ENCODE assay signal across 1 cellular context in the genomic region with DNA sequence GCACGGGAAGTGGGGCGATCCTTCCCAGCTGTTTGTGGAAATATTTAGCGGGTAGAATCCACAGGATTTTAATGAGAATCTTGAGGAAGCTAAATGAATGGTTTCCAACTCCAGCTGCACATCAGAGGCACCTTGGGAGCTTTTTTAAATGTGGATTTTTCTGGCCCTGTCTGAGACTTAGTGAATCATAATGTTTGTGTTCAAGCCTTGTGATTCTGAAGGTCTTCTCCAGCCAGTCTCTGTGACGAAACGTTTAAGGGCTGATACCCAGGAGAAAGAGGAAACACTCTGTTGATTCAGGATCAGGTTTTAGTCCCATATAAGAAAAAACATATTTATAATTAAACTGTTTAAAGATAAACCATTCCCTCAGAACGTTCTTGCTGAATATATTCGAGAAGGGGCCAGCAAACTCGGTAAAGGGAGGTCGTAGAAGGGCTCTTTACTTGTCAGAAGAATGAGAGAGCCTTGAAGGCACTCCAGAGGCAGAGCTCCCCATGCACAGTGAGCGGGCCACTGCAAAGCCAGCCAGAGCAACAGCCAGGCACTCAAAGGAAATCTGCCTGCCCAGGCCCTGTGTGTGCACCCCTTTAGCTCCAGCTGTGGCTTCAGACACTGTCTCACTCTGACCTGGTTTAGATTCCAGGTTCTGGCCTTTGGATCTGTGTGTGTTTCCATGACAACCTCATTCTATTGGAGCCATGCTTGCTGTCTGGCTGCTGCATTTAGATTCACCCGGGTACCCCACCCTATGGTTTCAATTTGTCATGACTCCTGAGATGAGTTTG.
TF ChIP-seq lines count a peak whose summit lies in the region.

No MANE protein-coding gene starts in this region.

TF ChIP-seq in H1, 55 proteins besides CTCF, POLR2A, EP300 and RAD21 (continued from another document):
- TF ChIP-seq RNF2 (IDR thresholded peaks at IDR 0.05; ENCODE audit: borderline replicate concordance, low read depth, low read length, missing control alignments, poor library complexity, severe bottlenecking) = no peak
- TF ChIP-seq CREB1 (IDR thresholded peaks at IDR 0.05) = no peak
- TF ChIP-seq, protein P1, sequence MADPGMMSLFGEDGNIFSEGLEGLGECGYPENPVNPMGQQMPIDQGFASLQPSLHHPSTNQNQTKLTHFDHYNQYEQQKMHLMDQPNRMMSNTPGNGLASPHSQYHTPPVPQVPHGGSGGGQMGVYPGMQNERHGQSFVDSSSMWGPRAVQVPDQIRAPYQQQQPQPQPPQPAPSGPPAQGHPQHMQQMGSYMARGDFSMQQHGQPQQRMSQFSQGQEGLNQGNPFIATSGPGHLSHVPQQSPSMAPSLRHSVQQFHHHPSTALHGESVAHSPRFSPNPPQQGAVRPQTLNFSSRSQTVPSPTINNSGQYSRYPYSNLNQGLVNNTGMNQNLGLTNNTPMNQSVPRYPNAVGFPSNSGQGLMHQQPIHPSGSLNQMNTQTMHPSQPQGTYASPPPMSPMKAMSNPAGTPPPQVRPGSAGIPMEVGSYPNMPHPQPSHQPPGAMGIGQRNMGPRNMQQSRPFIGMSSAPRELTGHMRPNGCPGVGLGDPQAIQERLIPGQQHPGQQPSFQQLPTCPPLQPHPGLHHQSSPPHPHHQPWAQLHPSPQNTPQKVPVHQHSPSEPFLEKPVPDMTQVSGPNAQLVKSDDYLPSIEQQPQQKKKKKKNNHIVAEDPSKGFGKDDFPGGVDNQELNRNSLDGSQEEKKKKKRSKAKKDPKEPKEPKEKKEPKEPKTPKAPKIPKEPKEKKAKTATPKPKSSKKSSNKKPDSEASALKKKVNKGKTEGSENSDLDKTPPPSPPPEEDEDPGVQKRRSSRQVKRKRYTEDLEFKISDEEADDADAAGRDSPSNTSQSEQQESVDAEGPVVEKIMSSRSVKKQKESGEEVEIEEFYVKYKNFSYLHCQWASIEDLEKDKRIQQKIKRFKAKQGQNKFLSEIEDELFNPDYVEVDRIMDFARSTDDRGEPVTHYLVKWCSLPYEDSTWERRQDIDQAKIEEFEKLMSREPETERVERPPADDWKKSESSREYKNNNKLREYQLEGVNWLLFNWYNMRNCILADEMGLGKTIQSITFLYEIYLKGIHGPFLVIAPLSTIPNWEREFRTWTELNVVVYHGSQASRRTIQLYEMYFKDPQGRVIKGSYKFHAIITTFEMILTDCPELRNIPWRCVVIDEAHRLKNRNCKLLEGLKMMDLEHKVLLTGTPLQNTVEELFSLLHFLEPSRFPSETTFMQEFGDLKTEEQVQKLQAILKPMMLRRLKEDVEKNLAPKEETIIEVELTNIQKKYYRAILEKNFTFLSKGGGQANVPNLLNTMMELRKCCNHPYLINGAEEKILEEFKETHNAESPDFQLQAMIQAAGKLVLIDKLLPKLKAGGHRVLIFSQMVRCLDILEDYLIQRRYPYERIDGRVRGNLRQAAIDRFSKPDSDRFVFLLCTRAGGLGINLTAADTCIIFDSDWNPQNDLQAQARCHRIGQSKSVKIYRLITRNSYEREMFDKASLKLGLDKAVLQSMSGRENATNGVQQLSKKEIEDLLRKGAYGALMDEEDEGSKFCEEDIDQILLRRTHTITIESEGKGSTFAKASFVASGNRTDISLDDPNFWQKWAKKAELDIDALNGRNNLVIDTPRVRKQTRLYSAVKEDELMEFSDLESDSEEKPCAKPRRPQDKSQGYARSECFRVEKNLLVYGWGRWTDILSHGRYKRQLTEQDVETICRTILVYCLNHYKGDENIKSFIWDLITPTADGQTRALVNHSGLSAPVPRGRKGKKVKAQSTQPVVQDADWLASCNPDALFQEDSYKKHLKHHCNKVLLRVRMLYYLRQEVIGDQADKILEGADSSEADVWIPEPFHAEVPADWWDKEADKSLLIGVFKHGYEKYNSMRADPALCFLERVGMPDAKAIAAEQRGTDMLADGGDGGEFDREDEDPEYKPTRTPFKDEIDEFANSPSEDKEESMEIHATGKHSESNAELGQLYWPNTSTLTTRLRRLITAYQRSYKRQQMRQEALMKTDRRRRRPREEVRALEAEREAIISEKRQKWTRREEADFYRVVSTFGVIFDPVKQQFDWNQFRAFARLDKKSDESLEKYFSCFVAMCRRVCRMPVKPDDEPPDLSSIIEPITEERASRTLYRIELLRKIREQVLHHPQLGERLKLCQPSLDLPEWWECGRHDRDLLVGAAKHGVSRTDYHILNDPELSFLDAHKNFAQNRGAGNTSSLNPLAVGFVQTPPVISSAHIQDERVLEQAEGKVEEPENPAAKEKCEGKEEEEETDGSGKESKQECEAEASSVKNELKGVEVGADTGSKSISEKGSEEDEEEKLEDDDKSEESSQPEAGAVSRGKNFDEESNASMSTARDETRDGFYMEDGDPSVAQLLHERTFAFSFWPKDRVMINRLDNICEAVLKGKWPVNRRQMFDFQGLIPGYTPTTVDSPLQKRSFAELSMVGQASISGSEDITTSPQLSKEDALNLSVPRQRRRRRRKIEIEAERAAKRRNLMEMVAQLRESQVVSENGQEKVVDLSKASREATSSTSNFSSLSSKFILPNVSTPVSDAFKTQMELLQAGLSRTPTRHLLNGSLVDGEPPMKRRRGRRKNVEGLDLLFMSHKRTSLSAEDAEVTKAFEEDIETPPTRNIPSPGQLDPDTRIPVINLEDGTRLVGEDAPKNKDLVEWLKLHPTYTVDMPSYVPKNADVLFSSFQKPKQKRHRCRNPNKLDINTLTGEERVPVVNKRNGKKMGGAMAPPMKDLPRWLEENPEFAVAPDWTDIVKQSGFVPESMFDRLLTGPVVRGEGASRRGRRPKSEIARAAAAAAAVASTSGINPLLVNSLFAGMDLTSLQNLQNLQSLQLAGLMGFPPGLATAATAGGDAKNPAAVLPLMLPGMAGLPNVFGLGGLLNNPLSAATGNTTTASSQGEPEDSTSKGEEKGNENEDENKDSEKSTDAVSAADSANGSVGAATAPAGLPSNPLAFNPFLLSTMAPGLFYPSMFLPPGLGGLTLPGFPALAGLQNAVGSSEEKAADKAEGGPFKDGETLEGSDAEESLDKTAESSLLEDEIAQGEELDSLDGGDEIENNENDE (IDR thresholded peaks at IDR 0.05; ENCODE audit: insufficient replicate concordance, low read length) = no peak
- TF ChIP-seq RFX5 (IDR thresholded peaks at IDR 0.05; ENCODE audit: borderline replicate concordance, low read depth, low read length) = no peak
- TF ChIP-seq RBBP5 (IDR thresholded peaks at IDR 0.05; ENCODE audit: borderline replicate concordance, low read depth, low read length) = no peak
